In genomic region chrX:75582511-75582910, GRCh38 we compare ENCODE assay signal across 19 cellular contexts.
"Had no signal": no experiment of that assay in that cellular context is flagged by ENCODE, and none has a peak within 500 bp of the region (broad histone marks: within the 10 kb centered on the region; RNA-seq: fewer than 3 reads in every experiment).

No MANE protein-coding gene starts in this region.

- DNase-seq: stimulated activated CD4-positive, alpha-beta T cell treated with anti-CD3 and anti-CD28 coated beads, Interleukin-2, amount 100 ng/mL, for 48 hours; stimulated activated CD4-positive, alpha-beta T cell treated with anti-CD3 and anti-CD28 coated beads, Interleukin-4, amount 100 ng/mL, for 1 hour; stimulated activated CD4-positive, alpha-beta T cell treated with anti-CD3 and anti-CD28 coated beads, Interleukin-4, amount 100 ng/mL, for 24 hours; stimulated activated CD4-positive, alpha-beta T cell treated with anti-CD3 and anti-CD28 coated beads, Interleukin-4, amount 100 ng/mL, for 4 hours; stimulated activated CD8-positive, alpha-beta memory T cell treated with anti-CD3 and anti-CD28 coated beads, Interleukin-4, amount 100 ng/mL, for 48 hours; stimulated activated naive B cell treated with anti-CD40 and anti-IgM and Interleukin-4, amounts not matched to agents 10 μg/mL and 1 μg/mL and 100 μg/mL, for 72 hours; stimulated activated naive CD4-positive, alpha-beta T cell; stimulated activated naive CD4-positive, alpha-beta T cell treated with Interleukin-2 at 50 U/mL for 16 hours; stimulated activated naive CD8-positive, alpha-beta T cell treated with anti-CD3 and anti-CD28 coated beads, Interleukin-15, amount 100 ng/mL, for 72 hours; stimulated activated naive CD8-positive, alpha-beta T cell treated with anti-CD3 and anti-CD28 coated beads, Interleukin-15, Interleukin-2, amounts not matched to agents 100 U/mL and 50 U/mL, for 24 hours; stomach; substantia nigra; testis; thyroid gland; tibial artery; transverse colon; trophoblast cell; upper lobe of right lung; uterus had no signal
